In genomic region chr1:1399187-1399869, GRCh38 we compare ENCODE assay signal across 1 cellular context.
TF ChIP-seq lines count a peak whose summit lies in the region.

Gene CCNL2 (minus strand): TSS chr1:1399335. CDS start chr1:1399306, 29 bp downstream.

TF ChIP-seq in A549, 52 proteins besides CTCF, POLR2A, EP300 and RAD21 (continued from another document):
- 0 out of 2 replicates have a peak, but pooled peaks have one; percentile 22 for TF ChIP-seq BHLHE40 (IDR thresholded peaks at IDR 0.05; ENCODE audit: low read depth, low read length)
- peak; percentile 49; the same call in 1 of the 3 replicates for TF ChIP-seq BCL3 (IDR thresholded peaks at IDR 0.05)
- no peak for TF ChIP-seq CBX2 (IDR thresholded peaks at IDR 0.05; ENCODE audit: borderline replicate concordance, low read depth)
- no peak for TF ChIP-seq SREBF2 (IDR thresholded peaks at IDR 0.05)
- TF ChIP-seq FOSL2 (IDR thresholded peaks at IDR 0.05), result no peak
- no peak for TF ChIP-seq FOSL2 (CRISPR knock-in tag; IDR thresholded peaks at IDR 0.05)
- TF ChIP-seq USF2 (IDR thresholded peaks at IDR 0.05), result no peak
- TF ChIP-seq NPAS2 (CRISPR knock-in tag; IDR thresholded peaks at IDR 0.05; ENCODE audit: borderline replicate concordance), result no peak
- no peak for TF ChIP-seq MYC (IDR thresholded peaks at IDR 0.05; ENCODE audit: borderline replicate concordance, low read length)
- no peak for TF ChIP-seq ZNF302 (CRISPR knock-in tag; IDR thresholded peaks at IDR 0.05)
- TF ChIP-seq RNF2 (IDR thresholded peaks at IDR 0.05; ENCODE audit: borderline replicate concordance, low read depth), result no peak
- no peak for TF ChIP-seq EHF (CRISPR knock-in tag; IDR thresholded peaks at IDR 0.05)
- TF ChIP-seq HOXA7 (CRISPR knock-in tag; IDR thresholded peaks at IDR 0.05), result no peak
- no peak for TF ChIP-seq HDAC2 (IDR thresholded peaks at IDR 0.05)
- TF ChIP-seq ESRRA (IDR thresholded peaks at IDR 0.05; ENCODE audit: borderline replicate concordance, low read length), result no peak
- TF ChIP-seq JUN (IDR thresholded peaks at IDR 0.05), result peak; percentile 58 to 59; a peak in 4 of 5 replicates
- no peak for TF ChIP-seq NR3C1 (IDR thresholded peaks at IDR 0.05)
- TF ChIP-seq KDM1A (IDR thresholded peaks at IDR 0.05; ENCODE audit: low read depth), result no peak
- no peak for TF ChIP-seq HOXB5 (CRISPR knock-in tag; IDR thresholded peaks at IDR 0.05)
- TF ChIP-seq ELK1 (IDR thresholded peaks at IDR 0.05; ENCODE audit: low read depth, low read length), result no peak
- no peak for TF ChIP-seq MAFK (IDR thresholded peaks at IDR 0.05; ENCODE audit: partially characterized antibody)
- peak; percentile 96 for TF ChIP-seq PBX3 (IDR thresholded peaks at IDR 0.05)
